17 cellular contexts compared by ENCODE assay signal in the genomic region with DNA sequence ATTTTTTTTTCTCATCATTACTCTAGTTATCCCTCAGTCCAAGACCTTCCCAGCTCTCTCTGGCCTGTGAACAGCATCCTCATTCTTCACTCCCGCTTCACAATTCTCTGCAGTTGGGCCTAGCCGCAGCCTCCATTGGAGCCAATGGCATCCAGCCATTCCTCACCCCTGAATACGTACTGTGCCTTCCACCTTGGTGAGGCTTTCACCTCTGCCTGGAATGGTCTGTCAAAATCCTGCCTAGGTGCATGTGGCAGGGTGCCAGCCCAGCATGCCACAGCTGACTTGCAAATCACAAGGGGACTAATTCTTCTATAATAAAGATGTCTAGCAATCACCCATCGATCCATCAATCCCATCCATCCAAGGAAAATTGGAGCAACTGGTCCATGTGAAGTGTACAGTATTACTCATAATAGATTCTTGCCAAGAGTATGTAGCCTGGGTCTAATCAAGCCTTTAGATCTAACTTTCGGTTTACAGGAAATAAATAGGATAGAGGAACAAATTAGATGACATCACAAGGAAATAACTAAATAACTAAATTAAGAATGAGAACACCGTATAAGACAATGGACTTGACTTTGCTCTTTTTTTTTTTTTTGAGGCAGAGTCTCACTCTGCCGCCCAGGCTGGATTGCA. TPM values are rescaled to one million over a fixed set of nuclear protein-coding genes. Genes with fewer than 3 reads are reported as not detected.
DNase-seq lines count a peak whose midpoint lies in the region; TF ChIP-seq lines count a peak whose summit lies in the region.
"Had no signal": no experiment of that assay in that cellular context is flagged by ENCODE, and none has a peak within 500 bp of the region (broad histone marks: within the 10 kb centered on the region; RNA-seq: fewer than 3 reads in every experiment).

No MANE protein-coding gene starts in this region.

- H2BK12ac ChIP-seq in H9 (ENCODE audit: insufficient read length, low read depth, low read length), result no peak overlapping the region

- no peaks in the 10 kb centered on the region for H3K79me2 ChIP-seq in H9 (ENCODE audit: insufficient read depth, low read length)
- no peaks in the 10 kb centered on the region for H3K79me2 ChIP-seq in mesendoderm (ENCODE audit: control insufficient read depth, insufficient read depth, low read length)

- H3K27me3 ChIP-seq in H9 (ENCODE audit: insufficient read depth, low read length) (no peaks in the 10 kb centered on the region), breast epithelium (no peaks in the 10 kb centered on the region), liver (ENCODE audit: control insufficient read depth in 4 of 4, insufficient read depth in 4 of 4, low read length in 3 of 4) (no peaks in the 10 kb centered on the region), mesendoderm (ENCODE audit: insufficient read depth, low read length, poor library complexity) (no peaks in the 10 kb centered on the region)
- H3K27me3 ChIP-seq: right atrium auricular region had no signal

- no peaks in the 10 kb centered on the region for H3K9me3 Mint-ChIP-seq in H9
- no peaks in the 10 kb centered on the region for H3K9me3 Mint-ChIP-seq in activated T-helper 2 cell treated with anti-CD3 and anti-CD28 coated beads, Interferon-gamma antibody, Interleukin-2, Interleukin-4, amounts not matched to agents 10 μg/mL and 5 μg/mL and 100 μg/mL, durations not matched to agents 14 hours and 24 hours and 36 hours

- no peak overlapping the region for H4K8ac ChIP-seq in H9 (replicated peaks; ENCODE audit: insufficient read length, low read depth, low read length)
- H4K8ac ChIP-seq in mesendoderm (ENCODE audit: low read depth, low read length), result no peak overlapping the region

- H4K5ac ChIP-seq in H9 (ENCODE audit: insufficient read length, low read depth, low read length), result no peak overlapping the region
- H4K5ac ChIP-seq in mesendoderm (ENCODE audit: low read length), result no peak overlapping the region

- H3K4me1 Mint-ChIP-seq in H9, result peaks cover 0 to 3% of the 10 kb centered on the region in 2 experiments; a peak in 1 of 4 replicates
- H3K4me1 Mint-ChIP-seq in activated T-helper 2 cell treated with anti-CD3 and anti-CD28 coated beads, Interferon-gamma antibody, Interleukin-2, Interleukin-4, amounts not matched to agents 10 μg/mL and 5 μg/mL and 100 μg/mL, durations not matched to agents 14 hours and 24 hours and 36 hours (ENCODE audit: low read depth), result no peaks in the 10 kb centered on the region

- H3K9me3 ChIP-seq in H9 (ENCODE audit: control insufficient read depth, low read depth, low read length), result no peaks in the 10 kb centered on the region
- H3K9me3 ChIP-seq in breast epithelium, result no peaks in the 10 kb centered on the region
- no peaks in the 10 kb centered on the region for H3K9me3 ChIP-seq in liver (ENCODE audit: control insufficient read depth in 4 of 4, low read length in 3 of 4)
- H3K9me3 ChIP-seq: right atrium auricular region, stomach had no signal

- no peaks in the 10 kb centered on the region for H3K23me2 ChIP-seq in H9 (ENCODE audit: insufficient read length, low read depth, low read length, poor library complexity, severe bottlenecking)

- H3K4me3 Mint-ChIP-seq in H9, result no peak overlapping the region
- H3K4me3 Mint-ChIP-seq in activated T-helper 2 cell treated with anti-CD3 and anti-CD28 coated beads, Interferon-gamma antibody, Interleukin-2, Interleukin-4, amounts not matched to agents 10 μg/mL and 5 μg/mL and 100 μg/mL, durations not matched to agents 14 hours and 24 hours and 36 hours (ENCODE audit: low read depth), result no peak overlapping the region
- H3K4me3 Mint-ChIP-seq: activated naive CD8-positive, alpha-beta T cell had no signal

- H3K27ac Mint-ChIP-seq in H9, result peak overlapping the region in 1 of 3 experiments; percentile 13; a peak in 1 of 7 replicates
- no peak overlapping the region for H3K27ac Mint-ChIP-seq in activated T-helper 2 cell treated with anti-CD3 and anti-CD28 coated beads, Interferon-gamma antibody, Interleukin-2, Interleukin-4, amounts not matched to agents 10 μg/mL and 5 μg/mL and 100 μg/mL, durations not matched to agents 14 hours and 24 hours and 36 hours
- H3K27ac Mint-ChIP-seq: activated naive CD8-positive, alpha-beta T cell had no signal

- no peak overlapping the region for H2AK5ac ChIP-seq in H9 (ENCODE audit: insufficient read length, low read length)
- H2AK5ac ChIP-seq in mesendoderm (ENCODE audit: low read length), result no peak overlapping the region

- H3K27ac ChIP-seq in H9 (ENCODE audit: insufficient read length, low read depth, low read length) (no peak overlapping the region), breast epithelium (peak overlapping the region; percentile 86 to 87), liver (ENCODE audit: low read depth in 1 of 2, low read length in 2 of 2) (peak overlapping the region; percentile 11 to 59), mesendoderm (ENCODE audit: low read depth, low read length) (no peak overlapping the region)
- H3K27ac ChIP-seq: right atrium auricular region had no signal

- DNase-seq in AG20443 (ENCODE audit: low spot score), result peak; percentile 45
- no peak for DNase-seq in H9
- peak; percentile 41 to 71 for DNase-seq in breast epithelium (ENCODE audit: low spot score in 2 of 2)
- DNase-seq in GOT3 (lab: John Stamatoyannopoulos, UW), result no peak
- no peak for DNase-seq in mesendoderm
- no peak for DNase-seq in DMS153 treated with DMSO at 0.1 percent for 48 hours (lab: John Stamatoyannopoulos, UW; ENCODE audit: unreplicated experiment)
- no peak for DNase-seq in activated T-helper 2 cell treated with anti-CD3 and anti-CD28 coated beads, Interferon-gamma antibody, Interleukin-2, Interleukin-4, amounts not matched to agents 10 μg/mL and 5 μg/mL and 100 μg/mL, durations not matched to agents 14 hours and 24 hours and 36 hours (ENCODE audit: low spot score)
- DNase-seq: GF-D8, islet precursor cell, NCI-H1092 treated with DMSO at 0.1 percent for 48 hours, NCI-H510A treated with DMSO at 0.1 percent for 48 hours, stomach had no signal

- no peak overlapping the region for H4K91ac ChIP-seq in H9 (ENCODE audit: insufficient read length, low read depth, low read length)

- H2BK15ac ChIP-seq in H9 (ENCODE audit: low read depth, low read length), result no peak overlapping the region
- no peak overlapping the region for H2BK15ac ChIP-seq in mesendoderm (replicated peaks; ENCODE audit: low read depth)

- intact Hi-C loops in breast epithelium (cut with DNase I; ENCODE audit: low total_unique reads), result no loop called here
- intact Hi-C loops in activated T-helper 2 cell treated with anti-CD3 and anti-CD28 coated beads, Interferon-gamma antibody, Interleukin-2, Interleukin-4, amounts not matched to agents 10 μg/mL and 5 μg/mL and 100 μg/mL, durations not matched to agents 14 hours and 24 hours and 36 hours (cut with micrococcal nuclease), result no loop called here

- no peak overlapping the region for H3K9ac ChIP-seq in H9 (ENCODE audit: extremely low read depth, insufficient read length, low read length)
- no peak overlapping the region for H3K9ac ChIP-seq in liver (ENCODE audit: low read depth in 1 of 2, low read length in 2 of 2)
- H3K9ac ChIP-seq in mesendoderm (ENCODE audit: low read length), result no peak overlapping the region

- H2BK5ac ChIP-seq in H9 (ENCODE audit: insufficient read length, low read length) (no peak overlapping the region), mesendoderm (ENCODE audit: low read length) (no peak overlapping the region)

- H3K79me1 ChIP-seq in H9 (ENCODE audit: insufficient read depth, low read depth, low read length, poor library complexity, severe bottlenecking) (no peaks in the 10 kb centered on the region), mesendoderm (ENCODE audit: low read length) (no peaks in the 10 kb centered on the region)

- H2BK20ac ChIP-seq in H9 (ENCODE audit: low read depth, low read length, poor library complexity, severe bottlenecking), result no peak overlapping the region

- no peak overlapping the region for H2AFZ ChIP-seq in H9 (ENCODE audit: low read length)

- H3K36me3 ChIP-seq in breast epithelium, result no peaks in the 10 kb centered on the region
- H3K36me3 ChIP-seq in liver (ENCODE audit: control insufficient read depth in 4 of 4, insufficient read depth in 3 of 4, low read depth in 1 of 4, low read length in 3 of 4), result no peaks in the 10 kb centered on the region
- no peaks in the 10 kb centered on the region for H3K36me3 ChIP-seq in mesendoderm (ENCODE audit: control insufficient read depth, insufficient read depth, low read length)
- H3K36me3 ChIP-seq: right atrium auricular region, stomach had no signal

- H3K4me1 ChIP-seq in H9 (ENCODE audit: insufficient read depth, low read length), result no peaks in the 10 kb centered on the region
- H3K4me1 ChIP-seq in breast epithelium, result peaks cover 0 to 6% of the 10 kb centered on the region in 2 donors
- H3K4me1 ChIP-seq in liver (ENCODE audit: control insufficient read depth in 4 of 4, insufficient read depth in 4 of 4, low read length in 3 of 4), result peaks cover 4 to 25% (median 21%) of the 10 kb centered on the region in 4 donors
- H3K4me1 ChIP-seq in mesendoderm (ENCODE audit: control insufficient read depth, low read depth, low read length), result no peaks in the 10 kb centered on the region

- H3K23ac ChIP-seq in H9 (ENCODE audit: insufficient read length, low read depth, low read length) (no peak overlapping the region), mesendoderm (ENCODE audit: low read length) (no peak overlapping the region)

- no CpG with 5 or more reads among the region's 7 CpGs for WGBS in H9 (ENCODE audit: extremely low coverage, insufficient read length, low lambda C conversion rate)
- WGBS in liver, result 75% methylated on average over 7 of the region's 7 CpGs
- WGBS in mesendoderm (ENCODE audit: extremely low coverage, insufficient coverage, low lambda C conversion rate), result no CpG with 5 or more reads among the region's 7 CpGs

- TF ChIP-seq POLR2A in breast epithelium (IDR thresholded peaks at IDR 0.05), result no peak

- TF ChIP-seq CTCF in H9 (conservative IDR thresholded peaks at IDR 0.05) (no peak), breast epithelium (IDR thresholded peaks at IDR 0.05) (no peak), liver (IDR thresholded peaks at IDR 0.05; ENCODE audit: low read depth, low read length, missing input control) (no peak)

- H3K4me3 ChIP-seq in breast epithelium (no peak overlapping the region), liver (ENCODE audit: low read depth in 1 of 3, low read length in 3 of 3) (no peak overlapping the region), mesendoderm (ENCODE audit: low read length) (no peak overlapping the region)
- H3K4me3 ChIP-seq: right atrium auricular region, stomach had no signal

- H3K4me2 ChIP-seq in H9 (ENCODE audit: insufficient read depth, insufficient read length, low read length) (no peak overlapping the region), mesendoderm (ENCODE audit: low read length) (no peak overlapping the region)

- H3T11ph ChIP-seq in H9 (ENCODE audit: low read length), result no peak overlapping the region

- no peak overlapping the region for H3K56ac ChIP-seq in H9 (ENCODE audit: insufficient read length, low read depth, low read length)
- no peak overlapping the region for H3K56ac ChIP-seq in mesendoderm (ENCODE audit: low read length)

- H3K27me3 Mint-ChIP-seq in H9 (ENCODE audit: low read depth), result peaks cover 10% of the 10 kb centered on the region
- peaks cover 12% of the 10 kb centered on the region for H3K27me3 Mint-ChIP-seq in activated T-helper 2 cell treated with anti-CD3 and anti-CD28 coated beads, Interferon-gamma antibody, Interleukin-2, Interleukin-4, amounts not matched to agents 10 μg/mL and 5 μg/mL and 100 μg/mL, durations not matched to agents 14 hours and 24 hours and 36 hours (ENCODE audit: low read depth)

- no peak overlapping the region for H3K18ac ChIP-seq in H9 (ENCODE audit: insufficient read length, low read depth, low read length)
- H3K18ac ChIP-seq in mesendoderm (ENCODE audit: low read length), result no peak overlapping the region

- no peak overlapping the region for H3K4ac ChIP-seq in H9 (ENCODE audit: low read depth, low read length)
- H3K4ac ChIP-seq in mesendoderm (ENCODE audit: low read depth, low read length), result no peak overlapping the region

- no peak overlapping the region for H2BK120ac ChIP-seq in H9 (ENCODE audit: low read depth, low read length, poor library complexity, severe bottlenecking)
- H2BK120ac ChIP-seq in mesendoderm (ENCODE audit: low read depth, low read length), result no peak overlapping the region

- peak overlapping the region; percentile 54; the same call in 1 of the 2 replicates for H3K14ac ChIP-seq in H9 (ENCODE audit: insufficient read depth, low read length)

- H4K20me1 ChIP-seq in H9 (ENCODE audit: control insufficient read depth, insufficient read depth, insufficient read length), result no peaks in the 10 kb centered on the region

- TF ChIP-seq RAD21 in liver (IDR thresholded peaks at IDR 0.05), result no peak

- no peaks in the 10 kb centered on the region for H3K36me3 Mint-ChIP-seq in H9 (ENCODE audit: insufficient read depth in 1 of 3, low read depth in 3 of 3)
- H3K36me3 Mint-ChIP-seq in activated T-helper 2 cell treated with anti-CD3 and anti-CD28 coated beads, Interferon-gamma antibody, Interleukin-2, Interleukin-4, amounts not matched to agents 10 μg/mL and 5 μg/mL and 100 μg/mL, durations not matched to agents 14 hours and 24 hours and 36 hours (ENCODE audit: low read depth), result no peaks in the 10 kb centered on the region
- H3K36me3 Mint-ChIP-seq: activated naive CD8-positive, alpha-beta T cell had no signal

RNA-seq across cellular contexts. Expression of a gene that starts 5.1 kb away (rescaled TPM):
- total RNA-seq in H9 (2021), result 1.6 and 1.7 TPM in 2 replicates
- total RNA-seq in breast epithelium, result 100 to 1,000 TPM in 1 of 3 donors, 10 to 100 TPM in 1, 1 to 10 TPM in 1; 6.2 to 164 (median 58.0) TPM
- 1 to 10 TPM; 4.8 to 5.9 TPM for total RNA-seq in liver
- polyA plus RNA-seq in liver, result 1 to 10 TPM; 2.5 to 5.5 TPM
- polyA plus RNA-seq in mesendoderm (2013, experiment 1 of 2), result 0.80 TPM
- 0.69 TPM for polyA plus RNA-seq in mesendoderm (2013, experiment 2 of 2)
- total RNA-seq in activated T-helper 2 cell treated with anti-CD3 and anti-CD28 coated beads, Interferon-gamma antibody, Interleukin-2, Interleukin-4, amounts not matched to agents 10 μg/mL and 5 μg/mL and 100 μg/mL, durations not matched to agents 14 hours and 24 hours and 36 hours, result not detected in 2 replicates
- total RNA-seq: myocyte had no signal

RNA-seq across cellular contexts. Expression of a gene that starts 8.6 kb away (rescaled TPM):
- total RNA-seq in H9 (2021) (0.09 TPM in 1 of 2 replicates, not detected in the other), breast epithelium (under 1 TPM; 0.15 to 0.33 (median 0.16) TPM), liver (under 1 TPM in 1 of 2 donors, not detected in 1; 0.09 TPM)
- under 1 TPM in 1 of 2 donors, not detected in 1; 0.02 TPM for polyA plus RNA-seq in liver
- 0.03 TPM for polyA plus RNA-seq in mesendoderm (2013, experiment 1 of 2)
- 0.01 TPM for polyA plus RNA-seq in mesendoderm (2013, experiment 2 of 2)
- 32.5 and 34.3 TPM in 2 replicates for total RNA-seq in activated T-helper 2 cell treated with anti-CD3 and anti-CD28 coated beads, Interferon-gamma antibody, Interleukin-2, Interleukin-4, amounts not matched to agents 10 μg/mL and 5 μg/mL and 100 μg/mL, durations not matched to agents 14 hours and 24 hours and 36 hours
- total RNA-seq: myocyte had no signal
- polyA plus RNA-seq: BJ had no signal

RNA-seq across cellular contexts. Expression of a gene that starts 37.3 kb away (rescaled TPM):
- total RNA-seq in H9 (2021) (not detected in 2 replicates), breast epithelium (not detected), liver (not detected)
- not detected for polyA plus RNA-seq in liver
- polyA plus RNA-seq in mesendoderm (2013, experiment 1 of 2), result not detected
- not detected for polyA plus RNA-seq in mesendoderm (2013, experiment 2 of 2)
- 0.37 and 1.3 TPM in 2 replicates for total RNA-seq in activated T-helper 2 cell treated with anti-CD3 and anti-CD28 coated beads, Interferon-gamma antibody, Interleukin-2, Interleukin-4, amounts not matched to agents 10 μg/mL and 5 μg/mL and 100 μg/mL, durations not matched to agents 14 hours and 24 hours and 36 hours
- total RNA-seq: myocyte, right atrium auricular region, stomach had no signal
- polyA plus RNA-seq: BJ had no signal

Comparison
In these comparisons a context has a peak if more than half of its experiments do, and no peak if none do; other contexts are left out.
1. DNase-seq: peak in AG20443 (single experiment) and breast epithelium (2 of 2); none in H9 (single experiment), GOT3 (single experiment), mesendoderm (single experiment), DMS153 treated with DMSO at 0.1 percent for 48 hours (single experiment) and activated T-helper 2 cell treated with anti-CD3 and anti-CD28 coated beads, Interferon-gamma antibody, Interleukin-2, Interleukin-4, amounts not matched to agents 10 μg/mL and 5 μg/mL and 100 μg/mL, durations not matched to agents 14 hours and 24 hours and 36 hours (single experiment).
2. H3K27ac ChIP-seq: peak in breast epithelium (2 of 2) and liver (2 of 2); none in H9 (single experiment) and mesendoderm (single experiment).
3. RNA of a gene that starts 8.6 kb away (total RNA-seq): 32.5 to 34.3 TPM in activated T-helper 2 cell treated with anti-CD3 and anti-CD28 coated beads, Interferon-gamma antibody, Interleukin-2, Interleukin-4, amounts not matched to agents 10 μg/mL and 5 μg/mL and 100 μg/mL, durations not matched to agents 14 hours and 24 hours and 36 hours; 0.15 to 0.33 TPM in breast epithelium, 0.09 TPM in liver and 0.09 TPM in H9; every median in the first group is over 10 times any median in the second.